In genomic region chr14:34629344-34629656, GRCh38 we compare ENCODE assay signal across 8 cellular contexts. TPM values are rescaled to one million over a fixed set of nuclear protein-coding genes. Genes with fewer than 3 reads are reported as not detected.
DNase-seq lines count a peak whose midpoint lies in the region; ATAC-seq and TF ChIP-seq lines count a peak whose summit lies in the region.

No MANE protein-coding gene starts in this region.

- in situ Hi-C loops in gastrocnemius medialis (cut with MboI; ENCODE audit: low sequenced_read_pairs in 4 of 4), result no loop called here

- intact Hi-C loops in heart left ventricle (cut with DNase I) (loop anchor here in 2 of 10 donors (5.0 to 10.0 kb wide), 2 partner anchors 83 to 164 kb away; partner anchors contain the start of genes CFL2 (in 1 of the 2) and SPTSSA (in 1 of the 2)), Right ventricle myocardium inferior (cut with DNase I) (loop anchor here (2.0 kb wide), 1 partner anchor 86 kb away; the partner anchor contains the start of gene CFL2), gastrocnemius medialis (cut with DNase I; ENCODE audit: low total_unique reads) (no loop called here)

- H3K27ac ChIP-seq in heart left ventricle (peak overlapping the region; percentile 92 to 99 (median 96)), RWPE2 (ENCODE audit: poor library complexity, severe bottlenecking) (peak overlapping the region; percentile 63), fibroblast of lung (ENCODE audit: insufficient read depth, low read length) (peak overlapping the region; percentile 94), gastrocnemius medialis (peak overlapping the region; percentile 95 to 98 (median 98))

- H3K4me1 ChIP-seq in heart left ventricle (peaks cover 0 to 55% (median 11%) of the 10 kb centered on the region in 12 donors), RWPE2 (ENCODE audit: insufficient read depth, poor library complexity, severe bottlenecking) (peaks cover 14% of the 10 kb centered on the region), fibroblast of lung (ENCODE audit: control insufficient read depth, extremely low read depth, insufficient read depth, low read length) (no peaks in the 10 kb centered on the region), gastrocnemius medialis (peaks cover 18 to 19% of the 10 kb centered on the region in 2 donors)

- DNase-seq in heart left ventricle (no peak), Right ventricle myocardium inferior (ENCODE audit: missing footprints) (no peak), RWPE2 (ENCODE audit: low spot score) (no peak), fibroblast of lung (ENCODE audit: low read depth in 2 of 2) (no peak), gastrocnemius medialis (no peak), midbrain (lab: John Stamatoyannopoulos, UW) (no peak), LoVo (ENCODE audit: low spot score) (no peak), SHP77 treated with DMSO at 0.1 percent for 48 hours (lab: John Stamatoyannopoulos, UW) (no peak)

- H3K9me3 ChIP-seq in heart left ventricle, result no peaks in the 10 kb centered on the region
- H3K9me3 ChIP-seq in RWPE2 (ENCODE audit: severe bottlenecking), result no peaks in the 10 kb centered on the region
- H3K9me3 ChIP-seq in fibroblast of lung (ENCODE audit: control insufficient read depth, insufficient read depth, low read depth, low read length), result no peaks in the 10 kb centered on the region
- H3K9me3 ChIP-seq in gastrocnemius medialis, result no peaks in the 10 kb centered on the region

- TF ChIP-seq POLR2A in heart left ventricle (IDR thresholded peaks at IDR 0.05) (no peak), gastrocnemius medialis (IDR thresholded peaks at IDR 0.05) (no peak)

- H3K9ac ChIP-seq in fibroblast of lung (ENCODE audit: insufficient read depth, low read length), result peak overlapping the region; percentile 98

- H3K4me3 ChIP-seq in heart left ventricle (peak overlapping the region; percentile 75 to 99 (median 88)), RWPE2 (ENCODE audit: severe bottlenecking) (peak overlapping the region; percentile 80), fibroblast of lung (replicated peaks in 1 of 4; ENCODE audit: control extremely low read depth in 1 of 4, insufficient read depth in 1 of 4, low read depth in 3 of 4, low read length in 4 of 4) (peak overlapping the region; percentile 84 to 98 (median 92)), gastrocnemius medialis (peak overlapping the region; percentile 93 to 99 (median 96))

- peak overlapping the region; percentile 67 for H3K4me2 ChIP-seq in fibroblast of lung (ENCODE audit: extremely low read depth, insufficient read depth, low read length)

- H3K27me3 ChIP-seq in heart left ventricle (no peaks in the 10 kb centered on the region), RWPE2 (ENCODE audit: insufficient read depth, poor library complexity, severe bottlenecking) (no peaks in the 10 kb centered on the region), fibroblast of lung (ENCODE audit: control insufficient read depth, insufficient read depth, low read length) (no peaks in the 10 kb centered on the region), gastrocnemius medialis (no peaks in the 10 kb centered on the region)

- ATAC-seq in heart left ventricle, result no peak
- ATAC-seq in Right ventricle myocardium inferior, result no peak
- ATAC-seq in RWPE2 (ENCODE audit: low read depth), result peak; percentile 20
- ATAC-seq in gastrocnemius medialis, result no peak

- H3K79me2 ChIP-seq in fibroblast of lung (ENCODE audit: control insufficient read depth, insufficient read depth, low read length), result peaks cover 51% of the 10 kb centered on the region

- 0 to 1% (median 1%) methylated on average over 11 to 13 of the region's 13 CpGs for WGBS in heart left ventricle, 4 donors

- TF ChIP-seq CTCF in heart left ventricle (IDR thresholded peaks at IDR 0.05) (no peak), RWPE2 (IDR thresholded peaks at IDR 0.05; ENCODE audit: poor library complexity, severe bottlenecking) (no peak), fibroblast of lung (conservative IDR thresholded peaks at IDR 0.05 in 1 of 2, IDR thresholded peaks at IDR 0.05 in 1 of 2; ENCODE audit: low read depth in 1 of 2, low read length in 2 of 2) (no peak), gastrocnemius medialis (IDR thresholded peaks at IDR 0.05 in 4 of 5, conservative IDR thresholded peaks at IDR 0.05 in 1 of 5) (no peak)

- H2AFZ ChIP-seq in fibroblast of lung (ENCODE audit: low read length), result no peak overlapping the region

- H4K20me1 ChIP-seq in fibroblast of lung (ENCODE audit: control insufficient read depth, extremely low read depth, insufficient read depth, low read length), result no peaks in the 10 kb centered on the region

- H3K36me3 ChIP-seq in heart left ventricle, result peaks cover 0 to 29% (median 8%) of the 10 kb centered on the region in 9 donors
- H3K36me3 ChIP-seq in RWPE2 (ENCODE audit: low read depth), result peaks cover 47% of the 10 kb centered on the region
- no peaks in the 10 kb centered on the region for H3K36me3 ChIP-seq in fibroblast of lung (ENCODE audit: control insufficient read depth, insufficient read depth, low read length)
- H3K36me3 ChIP-seq in gastrocnemius medialis, result peaks cover 0 to under 1% of the 10 kb centered on the region in 2 donors

RNA-seq across cellular contexts. Expression of gene SNX6, which starts 0.6 kb away (rescaled TPM):
- total RNA-seq in heart left ventricle, result 100 to 1,000 TPM in 1 of 9 donors, 10 to 100 TPM in 8; 52.4 to 103 (median 64.3) TPM
- 10 to 100 TPM; 13.4 to 84.1 TPM for polyA plus RNA-seq in heart left ventricle
- 66.4 TPM for total RNA-seq in Right ventricle myocardium inferior
- total RNA-seq in fibroblast of lung, result 131 and 134 TPM in 2 replicates
- 217 and 232 TPM in 2 replicates for polyA plus RNA-seq in fibroblast of lung
- polyA plus RNA-seq in fibroblast of lung (2012), result 105 and 137 TPM in 2 replicates
- 3.0 and 7.9 TPM in 2 replicates for polyA minus RNA-seq in fibroblast of lung (ENCODE audit: low replicate concordance)
- total RNA-seq in gastrocnemius medialis, result 100 to 1,000 TPM in 3 of 4 donors, 10 to 100 TPM in 1; 73.8 to 113 (median 109) TPM
